8 cellular contexts compared by ENCODE assay signal in the genomic region with DNA sequence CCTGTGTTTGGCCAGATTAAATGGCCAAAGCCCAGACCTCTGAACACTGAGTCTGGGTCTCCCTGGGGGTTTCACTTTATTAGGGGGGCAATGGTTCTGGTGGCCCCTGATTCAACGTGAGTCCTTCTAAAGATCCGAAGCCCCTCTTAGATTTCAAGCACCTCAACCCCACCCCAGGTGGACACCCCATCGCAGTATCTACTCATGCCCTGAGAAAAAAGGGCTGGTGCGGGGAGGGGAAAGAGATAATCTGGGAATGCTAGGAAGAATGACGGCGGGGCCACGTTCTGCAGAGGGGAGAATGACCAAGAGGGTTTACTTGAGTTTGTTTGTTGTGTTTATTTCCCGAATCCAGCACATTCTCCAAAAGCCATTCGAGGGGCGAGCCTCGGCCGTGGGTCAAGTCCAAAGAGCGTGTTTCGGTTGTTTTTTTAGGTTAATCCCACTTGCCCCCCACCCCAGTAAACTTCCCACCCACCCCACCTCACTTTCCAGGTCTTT. TPM values are rescaled to one million over a fixed set of nuclear protein-coding genes. Genes with fewer than 3 reads are reported as not detected.
DNase-seq lines count a peak whose midpoint lies in the region; ATAC-seq and FAIRE-seq lines count a peak whose summit lies in the region.

No MANE protein-coding gene starts in this region.

- POLR2A ChIA-PET in activated CD4-positive, alpha-beta T cell treated with anti-CD3 and anti-CD28 coated beads for 36 hours (lab: Charles Lee): no interaction called here
- POLR2A ChIA-PET in activated naive CD8-positive, alpha-beta T cell treated with anti-CD3 and anti-CD28 coated beads, Interleukin-2, amount 10 ng/mL, durations not matched to agents 7 days and 5 days (lab: Charles Lee): interaction anchor here (0.6 kb wide), 1 partner anchor 35 kb away, joined by 3 read pairs; no protein-coding TSS in a partner anchor

- 72% methylated on average over 14 of the region's 14 CpGs for WGBS in thymus

- no peak for ATAC-seq in activated CD4-positive, alpha-beta T cell treated with anti-CD3 and anti-CD28 coated beads for 36 hours
- ATAC-seq in activated naive CD8-positive, alpha-beta T cell treated with anti-CD3 and anti-CD28 coated beads, Interleukin-2, amount 10 ng/mL, durations not matched to agents 7 days and 5 days (ENCODE audit: low read depth): no peak
- ATAC-seq in left lobe of liver (peak; percentile 14), HG03520 (IDR thresholded peaks at IDR 0.05; ENCODE audit: unreplicated experiment) (no peak)

- peak overlapping the region; percentile 65 for H3K4me3 ChIP-seq in thymus (ENCODE audit: low read length)

- H3K27ac ChIP-seq in thymus (ENCODE audit: low read depth): peak overlapping the region; percentile 77

- peaks cover 7% of the 10 kb centered on the region for H3K27me3 ChIP-seq in thymus (ENCODE audit: control insufficient read depth, insufficient read depth)

- FAIRE-seq in urothelium cell line (lab: Jason Lieb, UNC): no peak

- CTCF ChIA-PET in activated CD4-positive, alpha-beta T cell treated with anti-CD3 and anti-CD28 coated beads for 36 hours (lab: Charles Lee): interaction anchor here (0.8 kb wide), 1 partner anchor 76 kb away, joined by 4 read pairs; no protein-coding TSS in a partner anchor

- intact Hi-C loops in activated CD4-positive, alpha-beta T cell treated with anti-CD3 and anti-CD28 coated beads for 36 hours (cut with DNase I, micrococcal nuclease): no loop called here

- H3K9me3 Mint-ChIP-seq in activated CD4-positive, alpha-beta T cell treated with anti-CD3 and anti-CD28 coated beads for 36 hours (ENCODE audit: low read depth): no peaks in the 10 kb centered on the region
- no peaks in the 10 kb centered on the region for H3K9me3 Mint-ChIP-seq in activated naive CD8-positive, alpha-beta T cell treated with anti-CD3 and anti-CD28 coated beads, Interleukin-2, amount 10 ng/mL, durations not matched to agents 7 days and 5 days

- H3K9me3 ChIP-seq in thymus (ENCODE audit: control insufficient read depth): no peaks in the 10 kb centered on the region

- DNase-seq in activated CD4-positive, alpha-beta T cell treated with anti-CD3 and anti-CD28 coated beads for 36 hours: no peak
- no peak for DNase-seq in activated CD4-positive, alpha-beta T cell treated with anti-CD3 and anti-CD28 coated beads for 48 hours
- DNase-seq in activated naive CD8-positive, alpha-beta T cell treated with anti-CD3 and anti-CD28 coated beads, Interleukin-2, amount 10 ng/mL, durations not matched to agents 7 days and 5 days: no peak
- DNase-seq in left lobe of liver (ENCODE audit: low spot score): no peak
- no peak for DNase-seq in urothelium cell line (ENCODE audit: low spot score)
- DNase-seq in iPS-NIHi11 (ENCODE audit: low spot score): no peak

- peaks cover 9% of the 10 kb centered on the region for H3K4me1 Mint-ChIP-seq in activated CD4-positive, alpha-beta T cell treated with anti-CD3 and anti-CD28 coated beads for 36 hours
- peaks cover 24% of the 10 kb centered on the region for H3K4me1 Mint-ChIP-seq in activated naive CD8-positive, alpha-beta T cell treated with anti-CD3 and anti-CD28 coated beads, Interleukin-2, amount 10 ng/mL, durations not matched to agents 7 days and 5 days

- H3K36me3 Mint-ChIP-seq in activated CD4-positive, alpha-beta T cell treated with anti-CD3 and anti-CD28 coated beads for 36 hours (ENCODE audit: low read depth): no peaks in the 10 kb centered on the region
- H3K36me3 Mint-ChIP-seq in activated naive CD8-positive, alpha-beta T cell treated with anti-CD3 and anti-CD28 coated beads, Interleukin-2, amount 10 ng/mL, durations not matched to agents 7 days and 5 days: peaks cover 1% of the 10 kb centered on the region

- H3K4me1 ChIP-seq in thymus (ENCODE audit: control insufficient read depth, insufficient read depth, low read length): peaks cover 10% of the 10 kb centered on the region

- peak overlapping the region; percentile 44 for H3K4me3 Mint-ChIP-seq in activated CD4-positive, alpha-beta T cell treated with anti-CD3 and anti-CD28 coated beads for 36 hours
- H3K4me3 Mint-ChIP-seq in activated naive CD8-positive, alpha-beta T cell treated with anti-CD3 and anti-CD28 coated beads, Interleukin-2, amount 10 ng/mL, durations not matched to agents 7 days and 5 days: peak overlapping the region; percentile 81

- peaks cover 50% of the 10 kb centered on the region for H3K27me3 Mint-ChIP-seq in activated CD4-positive, alpha-beta T cell treated with anti-CD3 and anti-CD28 coated beads for 36 hours
- peaks cover 60% of the 10 kb centered on the region for H3K27me3 Mint-ChIP-seq in activated naive CD8-positive, alpha-beta T cell treated with anti-CD3 and anti-CD28 coated beads, Interleukin-2, amount 10 ng/mL, durations not matched to agents 7 days and 5 days

- no peak overlapping the region for H3K27ac Mint-ChIP-seq in activated CD4-positive, alpha-beta T cell treated with anti-CD3 and anti-CD28 coated beads for 36 hours
- H3K27ac Mint-ChIP-seq in activated naive CD8-positive, alpha-beta T cell treated with anti-CD3 and anti-CD28 coated beads, Interleukin-2, amount 10 ng/mL, durations not matched to agents 7 days and 5 days: peak overlapping the region; percentile 38

- H3K36me3 ChIP-seq in thymus (ENCODE audit: control insufficient read depth, insufficient read depth): no peaks in the 10 kb centered on the region

RNA-seq across cellular contexts. Expression of a gene that starts 0.8 kb away (rescaled TPM):
- total RNA-seq in activated CD4-positive, alpha-beta T cell treated with anti-CD3 and anti-CD28 coated beads for 36 hours: under 1 TPM; 0.34 to 0.53 TPM
- 10 to 100 TPM; 10.0 to 11.7 TPM for total RNA-seq in activated naive CD8-positive, alpha-beta T cell treated with anti-CD3 and anti-CD28 coated beads, Interleukin-2, amount 10 ng/mL, durations not matched to agents 7 days and 5 days
- total RNA-seq in left lobe of liver: 67.1 TPM
- polyA plus RNA-seq in thymus: 316 TPM

Comparison
In these comparisons a context has a peak if more than half of its experiments do, and no peak if none do; other contexts are left out.
1. RNA of a gene that starts 0.8 kb away (total RNA-seq): 67.1 TPM in left lobe of liver (single experiment) and 10.0 to 11.7 TPM in activated naive CD8-positive, alpha-beta T cell treated with anti-CD3 and anti-CD28 coated beads, Interleukin-2, amount 10 ng/mL, durations not matched to agents 7 days and 5 days; 0.34 to 0.53 TPM in activated CD4-positive, alpha-beta T cell treated with anti-CD3 and anti-CD28 coated beads for 36 hours; every median in the first group is over 4 times any median in the second.